1 cellular context compared by ENCODE assay signal in genomic region chr12:2378835-2379330, GRCh38.
TF ChIP-seq lines count a peak whose summit lies in the region.

No MANE protein-coding gene starts in this region.

TF ChIP-seq in GM12878, 131 proteins besides CTCF, POLR2A, EP300 and RAD21 (continued from another document and continues in another):
- TF ChIP-seq, protein P1, sequence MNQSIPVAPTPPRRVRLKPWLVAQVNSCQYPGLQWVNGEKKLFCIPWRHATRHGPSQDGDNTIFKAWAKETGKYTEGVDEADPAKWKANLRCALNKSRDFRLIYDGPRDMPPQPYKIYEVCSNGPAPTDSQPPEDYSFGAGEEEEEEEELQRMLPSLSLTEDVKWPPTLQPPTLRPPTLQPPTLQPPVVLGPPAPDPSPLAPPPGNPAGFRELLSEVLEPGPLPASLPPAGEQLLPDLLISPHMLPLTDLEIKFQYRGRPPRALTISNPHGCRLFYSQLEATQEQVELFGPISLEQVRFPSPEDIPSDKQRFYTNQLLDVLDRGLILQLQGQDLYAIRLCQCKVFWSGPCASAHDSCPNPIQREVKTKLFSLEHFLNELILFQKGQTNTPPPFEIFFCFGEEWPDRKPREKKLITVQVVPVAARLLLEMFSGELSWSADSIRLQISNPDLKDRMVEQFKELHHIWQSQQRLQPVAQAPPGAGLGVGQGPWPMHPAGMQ (IDR thresholded peaks at IDR 0.05; ENCODE audit: borderline replicate concordance) = no peak; the same call in 1 of the 2 replicates
- peak; percentile 54; the same call in 1 of the 2 replicates for TF ChIP-seq ZNF217 (IDR thresholded peaks at IDR 0.05)
- peak in 1 of 2 experiments; percentile 17; a peak in 1 of 3 replicates for TF ChIP-seq EGR1 (IDR thresholded peaks at IDR 0.05; ENCODE audit: borderline replicate concordance in 1 of 2, low read depth in 2 of 2, low read length in 2 of 2)
- TF ChIP-seq CHD4 (IDR thresholded peaks at IDR 0.05) = no peak
- TF ChIP-seq ZNF274 (IDR thresholded peaks at IDR 0.05; ENCODE audit: insufficient read depth, insufficient read length) = no peak
- peak; percentile 85; the same call in 1 of the 2 replicates for TF ChIP-seq SPI1 (IDR thresholded peaks at IDR 0.05; ENCODE audit: borderline replicate concordance, insufficient read depth, low read depth, low read length)
- peak; percentile 50 for TF ChIP-seq RELA (IDR thresholded peaks at IDR 0.05; ENCODE audit: borderline replicate concordance, partially characterized antibody)
- TF ChIP-seq IRF4 (IDR thresholded peaks at IDR 0.05; ENCODE audit: low read depth, low read length) = peak; percentile 46; the same call in 1 of the 2 replicates
- TF ChIP-seq LARP7 (IDR thresholded peaks at IDR 0.05) = no peak
- no peak for TF ChIP-seq NR2C2 (IDR thresholded peaks at IDR 0.05; ENCODE audit: borderline replicate concordance, control insufficient read depth, insufficient read length, low read depth)
- TF ChIP-seq JUNB (IDR thresholded peaks at IDR 0.05) = peak; percentile 42
- TF ChIP-seq SIX5 (IDR thresholded peaks at IDR 0.05; ENCODE audit: low read depth, low read length, severe bottlenecking) = no peak
- no peak for TF ChIP-seq NRF1 (conservative IDR thresholded peaks at IDR 0.05; ENCODE audit: low read depth, low read length)
- TF ChIP-seq MAX (IDR thresholded peaks at IDR 0.05; ENCODE audit: low read depth, low read length) = no peak
- TF ChIP-seq, protein P2, sequence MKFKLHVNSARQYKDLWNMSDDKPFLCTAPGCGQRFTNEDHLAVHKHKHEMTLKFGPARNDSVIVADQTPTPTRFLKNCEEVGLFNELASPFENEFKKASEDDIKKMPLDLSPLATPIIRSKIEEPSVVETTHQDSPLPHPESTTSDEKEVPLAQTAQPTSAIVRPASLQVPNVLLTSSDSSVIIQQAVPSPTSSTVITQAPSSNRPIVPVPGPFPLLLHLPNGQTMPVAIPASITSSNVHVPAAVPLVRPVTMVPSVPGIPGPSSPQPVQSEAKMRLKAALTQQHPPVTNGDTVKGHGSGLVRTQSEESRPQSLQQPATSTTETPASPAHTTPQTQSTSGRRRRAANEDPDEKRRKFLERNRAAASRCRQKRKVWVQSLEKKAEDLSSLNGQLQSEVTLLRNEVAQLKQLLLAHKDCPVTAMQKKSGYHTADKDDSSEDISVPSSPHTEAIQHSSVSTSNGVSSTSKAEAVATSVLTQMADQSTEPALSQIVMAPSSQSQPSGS (IDR thresholded peaks at IDR 0.05; ENCODE audit: low read length) = peak; percentile 77
- TF ChIP-seq, protein P3, sequence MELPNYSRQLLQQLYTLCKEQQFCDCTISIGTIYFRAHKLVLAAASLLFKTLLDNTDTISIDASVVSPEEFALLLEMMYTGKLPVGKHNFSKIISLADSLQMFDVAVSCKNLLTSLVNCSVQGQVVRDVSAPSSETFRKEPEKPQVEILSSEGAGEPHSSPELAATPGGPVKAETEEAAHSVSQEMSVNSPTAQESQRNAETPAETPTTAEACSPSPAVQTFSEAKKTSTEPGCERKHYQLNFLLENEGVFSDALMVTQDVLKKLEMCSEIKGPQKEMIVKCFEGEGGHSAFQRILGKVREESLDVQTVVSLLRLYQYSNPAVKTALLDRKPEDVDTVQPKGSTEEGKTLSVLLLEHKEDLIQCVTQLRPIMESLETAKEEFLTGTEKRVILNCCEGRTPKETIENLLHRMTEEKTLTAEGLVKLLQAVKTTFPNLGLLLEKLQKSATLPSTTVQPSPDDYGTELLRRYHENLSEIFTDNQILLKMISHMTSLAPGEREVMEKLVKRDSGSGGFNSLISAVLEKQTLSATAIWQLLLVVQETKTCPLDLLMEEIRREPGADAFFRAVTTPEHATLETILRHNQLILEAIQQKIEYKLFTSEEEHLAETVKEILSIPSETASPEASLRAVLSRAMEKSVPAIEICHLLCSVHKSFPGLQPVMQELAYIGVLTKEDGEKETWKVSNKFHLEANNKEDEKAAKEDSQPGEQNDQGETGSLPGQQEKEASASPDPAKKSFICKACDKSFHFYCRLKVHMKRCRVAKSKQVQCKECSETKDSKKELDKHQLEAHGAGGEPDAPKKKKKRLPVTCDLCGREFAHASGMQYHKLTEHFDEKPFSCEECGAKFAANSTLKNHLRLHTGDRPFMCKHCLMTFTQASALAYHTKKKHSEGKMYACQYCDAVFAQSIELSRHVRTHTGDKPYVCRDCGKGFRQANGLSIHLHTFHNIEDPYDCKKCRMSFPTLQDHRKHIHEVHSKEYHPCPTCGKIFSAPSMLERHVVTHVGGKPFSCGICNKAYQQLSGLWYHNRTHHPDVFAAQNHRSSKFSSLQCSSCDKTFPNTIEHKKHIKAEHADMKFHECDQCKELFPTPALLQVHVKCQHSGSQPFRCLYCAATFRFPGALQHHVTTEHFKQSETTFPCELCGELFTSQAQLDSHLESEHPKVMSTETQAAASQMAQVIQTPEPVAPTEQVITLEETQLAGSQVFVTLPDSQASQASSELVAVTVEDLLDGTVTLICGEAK (IDR thresholded peaks at IDR 0.05; ENCODE audit: borderline replicate concordance) = no peak
- TF ChIP-seq EZH2 (IDR thresholded peaks at IDR 0.05; ENCODE audit: borderline replicate concordance, control insufficient read depth, low read depth, low read length) = no peak
- no peak for TF ChIP-seq HDGF (IDR thresholded peaks at IDR 0.05)
- TF ChIP-seq, protein P4, sequence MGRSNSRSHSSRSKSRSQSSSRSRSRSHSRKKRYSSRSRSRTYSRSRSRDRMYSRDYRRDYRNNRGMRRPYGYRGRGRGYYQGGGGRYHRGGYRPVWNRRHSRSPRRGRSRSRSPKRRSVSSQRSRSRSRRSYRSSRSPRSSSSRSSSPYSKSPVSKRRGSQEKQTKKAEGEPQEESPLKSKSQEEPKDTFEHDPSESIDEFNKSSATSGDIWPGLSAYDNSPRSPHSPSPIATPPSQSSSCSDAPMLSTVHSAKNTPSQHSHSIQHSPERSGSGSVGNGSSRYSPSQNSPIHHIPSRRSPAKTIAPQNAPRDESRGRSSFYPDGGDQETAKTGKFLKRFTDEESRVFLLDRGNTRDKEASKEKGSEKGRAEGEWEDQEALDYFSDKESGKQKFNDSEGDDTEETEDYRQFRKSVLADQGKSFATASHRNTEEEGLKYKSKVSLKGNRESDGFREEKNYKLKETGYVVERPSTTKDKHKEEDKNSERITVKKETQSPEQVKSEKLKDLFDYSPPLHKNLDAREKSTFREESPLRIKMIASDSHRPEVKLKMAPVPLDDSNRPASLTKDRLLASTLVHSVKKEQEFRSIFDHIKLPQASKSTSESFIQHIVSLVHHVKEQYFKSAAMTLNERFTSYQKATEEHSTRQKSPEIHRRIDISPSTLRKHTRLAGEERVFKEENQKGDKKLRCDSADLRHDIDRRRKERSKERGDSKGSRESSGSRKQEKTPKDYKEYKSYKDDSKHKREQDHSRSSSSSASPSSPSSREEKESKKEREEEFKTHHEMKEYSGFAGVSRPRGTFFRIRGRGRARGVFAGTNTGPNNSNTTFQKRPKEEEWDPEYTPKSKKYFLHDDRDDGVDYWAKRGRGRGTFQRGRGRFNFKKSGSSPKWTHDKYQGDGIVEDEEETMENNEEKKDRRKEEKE (IDR thresholded peaks at IDR 0.05) = no peak
- no peak for TF ChIP-seq ZNF24 (IDR thresholded peaks at IDR 0.05)
- no peak for TF ChIP-seq HDAC2 (IDR thresholded peaks at IDR 0.05)
- no peak for TF ChIP-seq SMARCA5 (IDR thresholded peaks at IDR 0.05)
- TF ChIP-seq RUNX3 (IDR thresholded peaks at IDR 0.05; ENCODE audit: low read length) = peak; percentile 99
- no peak for TF ChIP-seq YY1 (IDR thresholded peaks at IDR 0.05; ENCODE audit: low read depth, low read length)
- TF ChIP-seq YBX1 (IDR thresholded peaks at IDR 0.05) = no peak
- peak; percentile 78 for TF ChIP-seq SKIL (IDR thresholded peaks at IDR 0.05; ENCODE audit: low read depth, poor library complexity, severe bottlenecking)
- no peak for TF ChIP-seq ZSCAN29 (IDR thresholded peaks at IDR 0.05)
- TF ChIP-seq NBN (IDR thresholded peaks at IDR 0.05) = peak; percentile 96
- TF ChIP-seq POLR2AphosphoS5 (IDR thresholded peaks at IDR 0.05; ENCODE audit: low read length) = no peak
- TF ChIP-seq HCFC1 (IDR thresholded peaks at IDR 0.05; ENCODE audit: low read length) = no peak
- TF ChIP-seq CHD1 (IDR thresholded peaks at IDR 0.05; ENCODE audit: low read depth, low read length) = no peak
- TF ChIP-seq TARDBP (IDR thresholded peaks at IDR 0.05; ENCODE audit: borderline replicate concordance) = no peak
- no peak for TF ChIP-seq RCOR1 (conservative IDR thresholded peaks at IDR 0.05; ENCODE audit: low read depth, low read length)
- no peak for TF ChIP-seq RFX5 (IDR thresholded peaks at IDR 0.05; ENCODE audit: low read depth, low read length)
- peak; percentile 51; the same call in 1 of the 2 replicates for TF ChIP-seq PML (IDR thresholded peaks at IDR 0.05; ENCODE audit: low read length)
- no peak for TF ChIP-seq ELK1 (IDR thresholded peaks at IDR 0.05; ENCODE audit: low read depth, low read length)
- TF ChIP-seq FOS (IDR thresholded peaks at IDR 0.05; ENCODE audit: borderline replicate concordance, extremely low read depth, insufficient read length) = no peak
- TF ChIP-seq MTA2 (IDR thresholded peaks at IDR 0.05; ENCODE audit: low read depth) = peak; percentile 94
- TF ChIP-seq, protein P5, sequence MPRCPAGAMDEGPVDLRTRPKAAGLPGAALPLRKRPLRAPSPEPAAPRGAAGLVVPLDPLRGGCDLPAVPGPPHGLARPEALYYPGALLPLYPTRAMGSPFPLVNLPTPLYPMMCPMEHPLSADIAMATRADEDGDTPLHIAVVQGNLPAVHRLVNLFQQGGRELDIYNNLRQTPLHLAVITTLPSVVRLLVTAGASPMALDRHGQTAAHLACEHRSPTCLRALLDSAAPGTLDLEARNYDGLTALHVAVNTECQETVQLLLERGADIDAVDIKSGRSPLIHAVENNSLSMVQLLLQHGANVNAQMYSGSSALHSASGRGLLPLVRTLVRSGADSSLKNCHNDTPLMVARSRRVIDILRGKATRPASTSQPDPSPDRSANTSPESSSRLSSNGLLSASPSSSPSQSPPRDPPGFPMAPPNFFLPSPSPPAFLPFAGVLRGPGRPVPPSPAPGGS (IDR thresholded peaks at IDR 0.05; ENCODE audit: borderline replicate concordance, insufficient read depth, low read depth, low read length, poor library complexity, severe bottlenecking) = no peak
- peak; percentile 100 for TF ChIP-seq IKZF2 (IDR thresholded peaks at IDR 0.05)
- TF ChIP-seq, protein P6, sequence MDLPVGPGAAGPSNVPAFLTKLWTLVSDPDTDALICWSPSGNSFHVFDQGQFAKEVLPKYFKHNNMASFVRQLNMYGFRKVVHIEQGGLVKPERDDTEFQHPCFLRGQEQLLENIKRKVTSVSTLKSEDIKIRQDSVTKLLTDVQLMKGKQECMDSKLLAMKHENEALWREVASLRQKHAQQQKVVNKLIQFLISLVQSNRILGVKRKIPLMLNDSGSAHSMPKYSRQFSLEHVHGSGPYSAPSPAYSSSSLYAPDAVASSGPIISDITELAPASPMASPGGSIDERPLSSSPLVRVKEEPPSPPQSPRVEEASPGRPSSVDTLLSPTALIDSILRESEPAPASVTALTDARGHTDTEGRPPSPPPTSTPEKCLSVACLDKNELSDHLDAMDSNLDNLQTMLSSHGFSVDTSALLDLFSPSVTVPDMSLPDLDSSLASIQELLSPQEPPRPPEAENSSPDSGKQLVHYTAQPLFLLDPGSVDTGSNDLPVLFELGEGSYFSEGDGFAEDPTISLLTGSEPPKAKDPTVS (IDR thresholded peaks at IDR 0.05; ENCODE audit: low read depth, low read length) = no peak
- peak; percentile 31; the same call in 1 of the 2 replicates for TF ChIP-seq CREM (IDR thresholded peaks at IDR 0.05; ENCODE audit: low read depth)
- peak; percentile 92 for TF ChIP-seq TCF7 (IDR thresholded peaks at IDR 0.05; ENCODE audit: borderline replicate concordance)
- TF ChIP-seq ASH2L (IDR thresholded peaks at IDR 0.05; ENCODE audit: borderline replicate concordance, low read depth) = no peak
- TF ChIP-seq STAT3 (IDR thresholded peaks at IDR 0.05; ENCODE audit: low read depth, low read length) = no peak
- peak; percentile 79 for TF ChIP-seq FOXM1 (IDR thresholded peaks at IDR 0.05; ENCODE audit: low read depth, low read length)
- TF ChIP-seq MTA3 (IDR thresholded peaks at IDR 0.05; ENCODE audit: borderline replicate concordance, low read length) = peak; percentile 75; the same call in 1 of the 2 replicates
